11 cellular contexts compared by ENCODE assay signal in the genomic region with DNA sequence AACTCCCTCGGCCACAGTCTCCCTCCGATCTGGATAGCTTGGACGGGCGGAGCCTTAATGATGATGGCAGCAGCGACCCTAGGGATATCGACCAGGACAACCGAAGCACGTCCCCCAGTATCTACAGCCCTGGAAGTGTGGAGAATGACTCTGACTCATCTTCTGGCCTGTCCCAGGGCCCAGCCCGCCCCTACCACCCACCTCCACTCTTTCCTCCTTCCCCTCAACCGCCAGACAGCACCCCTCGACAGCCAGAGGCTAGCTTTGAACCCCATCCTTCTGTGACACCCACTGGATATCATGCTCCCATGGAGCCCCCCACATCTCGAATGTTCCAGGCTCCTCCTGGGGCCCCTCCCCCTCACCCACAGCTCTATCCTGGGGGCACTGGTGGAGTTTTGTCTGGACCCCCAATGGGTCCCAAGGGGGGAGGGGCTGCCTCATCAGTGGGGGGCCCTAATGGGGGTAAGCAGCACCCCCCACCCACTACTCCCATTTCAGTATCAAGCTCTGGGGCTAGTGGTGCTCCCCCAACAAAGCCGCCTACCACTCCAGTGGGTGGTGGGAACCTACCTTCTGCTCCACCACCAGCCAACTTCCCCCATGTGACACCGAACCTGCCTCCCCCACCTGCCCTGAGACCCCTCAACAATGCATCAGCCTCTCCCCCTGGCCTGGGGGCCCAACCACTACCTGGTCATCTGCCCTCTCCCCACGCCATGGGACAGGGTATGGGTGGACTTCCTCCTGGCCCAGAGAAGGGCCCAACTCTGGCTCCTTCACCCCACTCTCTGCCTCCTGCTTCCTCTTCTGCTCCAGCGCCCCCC. TPM values are rescaled to one million over a fixed set of nuclear protein-coding genes. Genes with fewer than 3 reads are reported as not detected.
A peak's percentile ranks its signal among the peaks of the same experiment; 100 is the strongest.
DNase-seq lines count a peak whose midpoint lies in the region; ATAC-seq and FAIRE-seq lines count a peak whose summit lies in the region.
"Had no signal": no experiment of that assay in that cellular context is flagged by ENCODE, and none has a peak within 500 bp of the region (broad histone marks: within the 10 kb centered on the region; RNA-seq: fewer than 3 reads in every experiment).

No MANE protein-coding gene starts in this region.

- H3K79me2 ChIP-seq in GM23248 (ENCODE audit: insufficient read depth), result peaks cover 60% of the 10 kb centered on the region

- no peaks in the 10 kb centered on the region for H3K9me3 Mint-ChIP-seq in activated naive CD8-positive, alpha-beta T cell treated with anti-CD3 and anti-CD28 coated beads, Interleukin-2, amount 50 U/mL, for 24 hours
- H3K9me3 Mint-ChIP-seq in naive thymus-derived CD4-positive, alpha-beta T cell, result no peaks in the 10 kb centered on the region

- H4K20me1 ChIP-seq in BLaER1 treated with 17β-estradiol and CSF1 and Interleukin-3, amounts not matched to agents 10 nM and 100 nM, result peaks cover 0 to 56% (median 18%) of the 10 kb centered on the region in 11 experiments; a peak in 12 of 22 replicates
- peaks cover 14% of the 10 kb centered on the region; the same call in 1 of the 2 replicates for H4K20me1 ChIP-seq in GM23248 (ENCODE audit: insufficient read depth)

- no peaks in the 10 kb centered on the region for H3K9me3 ChIP-seq in BLaER1 treated with 17β-estradiol and CSF1 and Interleukin-3, amounts not matched to agents 10 nM and 100 nM (replicated peaks in 1 of 11)
- no peaks in the 10 kb centered on the region for H3K9me3 ChIP-seq in GM23248 (ENCODE audit: low read depth)
- H3K9me3 ChIP-seq in naive thymus-derived CD4-positive, alpha-beta T cell (ENCODE audit: control insufficient read depth in 2 of 3, low read length in 3 of 3), result no peaks in the 10 kb centered on the region

- CTCF ChIA-PET in naive thymus-derived CD4-positive, alpha-beta T cell (lab: Charles Lee), result interaction anchor here (0.6 to 5.1 kb wide), 5 partner anchors 10 to 31 kb away, joined by 3 to 47 read pairs (median 4); no protein-coding TSS in a partner anchor

- no peak overlapping the region for H2AFZ ChIP-seq in GM23248

- H3K4me3 ChIP-seq in BLaER1 treated with 17β-estradiol and CSF1 and Interleukin-3, amounts not matched to agents 10 nM and 100 nM, result peak overlapping the region in 8 of 10 experiments; percentile 5 to 87 (median 73); a peak in 7 of 20 replicates
- H3K4me3 ChIP-seq in GM23248, result no peak overlapping the region
- H3K4me3 ChIP-seq in naive thymus-derived CD4-positive, alpha-beta T cell (ENCODE audit: low read length), result no peak overlapping the region

- in situ Hi-C loops in GM23248 (cut with MboI), result no loop called here

- H3K9me2 ChIP-seq in GM23248 (ENCODE audit: insufficient read depth), result no peaks in the 10 kb centered on the region

- H3K36me3 ChIP-seq in BLaER1 treated with 17β-estradiol and CSF1 and Interleukin-3, amounts not matched to agents 10 nM and 100 nM, result peaks cover 28 to 70% (median 64%) of the 10 kb centered on the region in 11 experiments
- H3K36me3 ChIP-seq in GM23248 (ENCODE audit: low read depth), result peaks cover 18% of the 10 kb centered on the region; the same call in 1 of the 2 replicates
- H3K36me3 ChIP-seq in naive thymus-derived CD4-positive, alpha-beta T cell (ENCODE audit: control insufficient read depth in 2 of 3, insufficient read depth in 3 of 3, low read length in 3 of 3), result peaks cover 0 to 6% (median 0%) of the 10 kb centered on the region in 3 experiments

- H3K27me3 ChIP-seq in BLaER1 treated with 17β-estradiol and CSF1 and Interleukin-3, amounts not matched to agents 10 nM and 100 nM, result no peaks in the 10 kb centered on the region
- H3K27me3 ChIP-seq in GM23248 (replicated peaks; ENCODE audit: insufficient read depth), result no peaks in the 10 kb centered on the region
- no peaks in the 10 kb centered on the region for H3K27me3 ChIP-seq in naive thymus-derived CD4-positive, alpha-beta T cell (ENCODE audit: control insufficient read depth in 2 of 2, insufficient read depth in 2 of 2, low read length in 2 of 2)

- peak overlapping the region; percentile 95 for H3K27ac Mint-ChIP-seq in activated naive CD8-positive, alpha-beta T cell treated with anti-CD3 and anti-CD28 coated beads, Interleukin-2, amount 50 U/mL, for 24 hours
- H3K27ac Mint-ChIP-seq in naive thymus-derived CD4-positive, alpha-beta T cell, result peak overlapping the region; percentile 88 to 99 (median 96)

- peak overlapping the region; percentile 4 to 98 (median 94); a peak in 19 of 22 replicates for H3K9ac ChIP-seq in BLaER1 treated with 17β-estradiol and CSF1 and Interleukin-3, amounts not matched to agents 10 nM and 100 nM
- 0 out of 2 replicates have a peak overlapping the region, but pooled peaks have one; percentile 6 for H3K9ac ChIP-seq in GM23248

- intact Hi-C loops in naive thymus-derived CD4-positive, alpha-beta T cell (cut with micrococcal nuclease), result loop anchor here in 1 of 2 donors (5.0 kb wide), 1 partner anchor 252 kb away; a partner anchor contains a TSS

- H3K27me3 Mint-ChIP-seq in activated naive CD8-positive, alpha-beta T cell treated with anti-CD3 and anti-CD28 coated beads, Interleukin-2, amount 50 U/mL, for 24 hours, result no peaks in the 10 kb centered on the region
- H3K27me3 Mint-ChIP-seq in naive thymus-derived CD4-positive, alpha-beta T cell, result no peaks in the 10 kb centered on the region

- peaks cover 63 to 78% (median 73%) of the 10 kb centered on the region in 10 experiments for H3K4me1 ChIP-seq in BLaER1 treated with 17β-estradiol and CSF1 and Interleukin-3, amounts not matched to agents 10 nM and 100 nM
- H3K4me1 ChIP-seq in GM23248 (ENCODE audit: insufficient read depth), result peaks cover 18% of the 10 kb centered on the region
- peaks cover 5 to 38% of the 10 kb centered on the region in 2 donors for H3K4me1 ChIP-seq in naive thymus-derived CD4-positive, alpha-beta T cell (ENCODE audit: control insufficient read depth in 2 of 2, insufficient read depth in 2 of 2, low read length in 2 of 2)

- peak overlapping the region in 10 of 11 experiments; percentile 32 to 97 (median 95); a peak in 18 of 22 replicates for H3K27ac ChIP-seq in BLaER1 treated with 17β-estradiol and CSF1 and Interleukin-3, amounts not matched to agents 10 nM and 100 nM
- peak overlapping the region; percentile 35 for H3K27ac ChIP-seq in GM23248
- H3K27ac ChIP-seq in naive thymus-derived CD4-positive, alpha-beta T cell (ENCODE audit: low read depth, low read length), result peak overlapping the region; percentile 92

- H3K36me3 Mint-ChIP-seq in activated naive CD8-positive, alpha-beta T cell treated with anti-CD3 and anti-CD28 coated beads, Interleukin-2, amount 50 U/mL, for 24 hours (ENCODE audit: low read depth), result peaks cover 39% of the 10 kb centered on the region
- H3K36me3 Mint-ChIP-seq in naive thymus-derived CD4-positive, alpha-beta T cell, result peaks cover 0 to 19% (median 0%) of the 10 kb centered on the region in 5 donors

- H3K4me2 ChIP-seq in BLaER1 treated with 17β-estradiol and CSF1 and Interleukin-3, amounts not matched to agents 10 nM and 100 nM, result peak overlapping the region; percentile 91 to 100 (median 98)
- H3K4me2 ChIP-seq in GM23248 (ENCODE audit: unreplicated experiment), result no peak overlapping the region

- no peak for ATAC-seq in activated naive CD8-positive, alpha-beta T cell treated with anti-CD3 and anti-CD28 coated beads, Interleukin-2, amount 50 U/mL, for 24 hours
- no peak for ATAC-seq in naive thymus-derived CD4-positive, alpha-beta T cell
- ATAC-seq in HG03432 (IDR thresholded peaks at IDR 0.05; ENCODE audit: unreplicated experiment), result no peak

- peaks cover 64% of the 10 kb centered on the region for H3F3A ChIP-seq in GM23248 (ENCODE audit: insufficient read depth)

- POLR2A ChIA-PET in naive thymus-derived CD4-positive, alpha-beta T cell (lab: Charles Lee), result interaction anchor here (0.5 to 23.3 kb wide), 13 partner anchors 6 to 270 kb away, joined by 3 to 1270 read pairs (median 14); a partner anchor contains a TSS

- DNase-seq in GM23248 (peak; percentile 55), frontal cortex (ENCODE audit: low spot score in 2 of 2) (no peak), NCI-H1092 (lab: John Stamatoyannopoulos, UW) (no peak), GF-D8 (lab: John Stamatoyannopoulos, UW) (no peak)
- DNase-seq in activated naive CD8-positive, alpha-beta T cell treated with anti-CD3 and anti-CD28 coated beads, Interleukin-2, amount 50 U/mL, for 24 hours, result no peak
- DNase-seq in naive thymus-derived CD4-positive, alpha-beta T cell, result no peak
- DNase-seq: DMS79 had no signal

- peak overlapping the region; percentile 86 for H3K4me3 Mint-ChIP-seq in activated naive CD8-positive, alpha-beta T cell treated with anti-CD3 and anti-CD28 coated beads, Interleukin-2, amount 50 U/mL, for 24 hours
- peak overlapping the region; percentile 34 to 88 (median 83) for H3K4me3 Mint-ChIP-seq in naive thymus-derived CD4-positive, alpha-beta T cell

- WGBS in GM23248 (ENCODE audit: low coverage in 1 of 2, low lambda C conversion rate in 2 of 2, missing lambda C conversion rate in 2 of 2), 2 experiments, result 42 to 59% methylated on average over 10 to 16 of the region's 16 CpGs

- FAIRE-seq in frontal cortex (lab: Jason Lieb, UNC), result no peak

- H3K4me1 Mint-ChIP-seq in activated naive CD8-positive, alpha-beta T cell treated with anti-CD3 and anti-CD28 coated beads, Interleukin-2, amount 50 U/mL, for 24 hours, result peaks cover 61% of the 10 kb centered on the region
- peaks cover 46 to 77% (median 60%) of the 10 kb centered on the region in 7 donors for H3K4me1 Mint-ChIP-seq in naive thymus-derived CD4-positive, alpha-beta T cell

RNA-seq across cellular contexts. Expression of a gene that starts 7.9 kb away (rescaled TPM):
- total RNA-seq in GM23248 (2014; rRNA removed; shearing (Covaris generic)), result not detected in 2 replicates
- not detected in 2 replicates for polyA plus RNA-seq in GM23248 (2016; fragmentation: Nextera tagmentation; extraction: Ambion mirVana)
- total RNA-seq in naive thymus-derived CD4-positive, alpha-beta T cell, result not detected
- polyA plus RNA-seq in naive thymus-derived CD4-positive, alpha-beta T cell, result not detected
- not detected for total RNA-seq in frontal cortex
- total RNA-seq: glomerular endothelial cell had no signal
- polyA plus RNA-seq: adipose tissue had no signal

RNA-seq across cellular contexts. Expression of a gene that starts 8.0 kb away (rescaled TPM):
- 6.5 and 8.7 TPM in 2 replicates for total RNA-seq in GM23248 (2014; rRNA removed; shearing (Covaris generic))
- polyA plus RNA-seq in GM23248 (2016; fragmentation: Nextera tagmentation; extraction: Ambion mirVana), result 13.3 and 14.7 TPM in 2 replicates
- total RNA-seq in naive thymus-derived CD4-positive, alpha-beta T cell, result 10 to 100 TPM; 29.5 to 42.2 (median 34.4) TPM
- polyA plus RNA-seq in naive thymus-derived CD4-positive, alpha-beta T cell, result 1 to 10 TPM in 1 of 2 donors, under 1 TPM in 1; 0.95 to 2.0 TPM
- total RNA-seq in frontal cortex, result 11.8 TPM

RNA-seq across cellular contexts. Expression of a gene that starts 8.1 kb away (rescaled TPM):
- 261 and 264 TPM in 2 replicates for total RNA-seq in GM23248 (2014; rRNA removed; shearing (Covaris generic))
- 247 and 257 TPM in 2 replicates for polyA plus RNA-seq in GM23248 (2016; fragmentation: Nextera tagmentation; extraction: Ambion mirVana)
- 100 to 1,000 TPM; 148 to 592 (median 362) TPM for total RNA-seq in naive thymus-derived CD4-positive, alpha-beta T cell
- 100 to 1,000 TPM; 394 to 401 TPM for polyA plus RNA-seq in naive thymus-derived CD4-positive, alpha-beta T cell
- total RNA-seq in frontal cortex, result 322 TPM

RNA-seq across cellular contexts. Expression of a gene that starts 15.4 kb away (rescaled TPM):
- not detected in 2 replicates for total RNA-seq in GM23248 (2014; rRNA removed; shearing (Covaris generic))
- polyA plus RNA-seq in GM23248 (2016; fragmentation: Nextera tagmentation; extraction: Ambion mirVana), result 0.21 and 0.35 TPM in 2 replicates
- total RNA-seq in naive thymus-derived CD4-positive, alpha-beta T cell, result 100 to 1,000 TPM; 141 to 390 (median 242) TPM
- polyA plus RNA-seq in naive thymus-derived CD4-positive, alpha-beta T cell, result 100 to 1,000 TPM; 210 to 387 TPM
- 1.6 TPM for total RNA-seq in frontal cortex

RNA-seq across cellular contexts. Expression of a gene that starts 21.4 kb away (rescaled TPM):
- 10.1 and 16.3 TPM in 2 replicates for total RNA-seq in GM23248 (2014; rRNA removed; shearing (Covaris generic))
- 32.8 and 34.2 TPM in 2 replicates for polyA plus RNA-seq in GM23248 (2016; fragmentation: Nextera tagmentation; extraction: Ambion mirVana)
- 100 to 1,000 TPM in 3 of 5 experiments, 10 to 100 TPM in 2; 65.3 to 193 (median 178) TPM for total RNA-seq in naive thymus-derived CD4-positive, alpha-beta T cell
- 10 to 100 TPM; 22.5 to 31.0 TPM for polyA plus RNA-seq in naive thymus-derived CD4-positive, alpha-beta T cell
- total RNA-seq in frontal cortex, result 169 TPM

Comparison
In these comparisons a context has a peak if more than half of its experiments do, and no peak if none do; other contexts are left out.
1. H3K27ac ChIP-seq: peak in every context shown above with its lines; median percentile 95 in BLaER1 treated with 17β-estradiol and CSF1 and Interleukin-3, amounts not matched to agents 10 nM and 100 nM; 92 in naive thymus-derived CD4-positive, alpha-beta T cell; 35 in GM23248.
2. H3K4me3 ChIP-seq: peak in BLaER1 treated with 17β-estradiol and CSF1 and Interleukin-3, amounts not matched to agents 10 nM and 100 nM (8 of 10); none in GM23248 (single experiment) and naive thymus-derived CD4-positive, alpha-beta T cell (single experiment).